ENCODE assay signal across 11 cellular contexts in genomic region chr6:64812138-64812537, GRCh38.
"Had no signal": no experiment of that assay in that cellular context is flagged by ENCODE, and none has a peak within 500 bp of the region (broad histone marks: within the 10 kb centered on the region; RNA-seq: fewer than 3 reads in every experiment).

No MANE protein-coding gene starts in this region.

- H3K4me1 Mint-ChIP-seq: GM23338, H9 had no signal

- H2AFZ ChIP-seq: GM23248, GM23338 had no signal

- H3K9me3 Mint-ChIP-seq: GM23338, H9 had no signal

- ATAC-seq: GM23338, HCT116 had no signal

- H3K27ac ChIP-seq: GM23248 had no signal

- H3K9me3 ChIP-seq: HAP-1 had no signal

- FAIRE-seq: H1, H54 had no signal

- H3K4me3 ChIP-seq: GM23248, GM23338, HAP-1 had no signal

- H3K4me3 Mint-ChIP-seq: GM23338, H9, HFFc6 had no signal

- H3K4me1 ChIP-seq: HAP-1 had no signal

- H3K9ac ChIP-seq: GM23248 had no signal

- DNase-seq: GM23248, GOT3, H7, H9, HCEC 1CT, HFFc6 had no signal

- H3K27ac Mint-ChIP-seq: GM23338, H9, HFFc6 had no signal

- H3K36me3 ChIP-seq: HAP-1 had no signal

- H3K4me2 ChIP-seq: GM23338 had no signal
